In genomic region chr9:69637801-69638200, GRCh38 we compare ENCODE assay signal across 1 cellular context.
TF ChIP-seq lines count a peak whose summit lies in the region.

No MANE protein-coding gene starts in this region.

TF ChIP-seq in GM23338, 12 proteins besides CTCF, POLR2A, EP300 and RAD21 (continued from another document):
- TF ChIP-seq ZNF462 (CRISPR knock-in tag; IDR thresholded peaks at IDR 0.05) (no peak), STAT1 (IDR thresholded peaks at IDR 0.05; ENCODE audit: unreplicated experiment) (no peak), CREB1 (CRISPR knock-in tag; IDR thresholded peaks at IDR 0.05; ENCODE audit: low read depth) (no peak), ZNF114 (CRISPR knock-in tag; IDR thresholded peaks at IDR 0.05) (no peak), POLR2AphosphoS5 (IDR thresholded peaks at IDR 0.05; ENCODE audit: low read depth) (no peak), EZH2phosphoT487 (IDR thresholded peaks at IDR 0.05; ENCODE audit: unreplicated experiment) (no peak)
- TF ChIP-seq, protein P1, sequence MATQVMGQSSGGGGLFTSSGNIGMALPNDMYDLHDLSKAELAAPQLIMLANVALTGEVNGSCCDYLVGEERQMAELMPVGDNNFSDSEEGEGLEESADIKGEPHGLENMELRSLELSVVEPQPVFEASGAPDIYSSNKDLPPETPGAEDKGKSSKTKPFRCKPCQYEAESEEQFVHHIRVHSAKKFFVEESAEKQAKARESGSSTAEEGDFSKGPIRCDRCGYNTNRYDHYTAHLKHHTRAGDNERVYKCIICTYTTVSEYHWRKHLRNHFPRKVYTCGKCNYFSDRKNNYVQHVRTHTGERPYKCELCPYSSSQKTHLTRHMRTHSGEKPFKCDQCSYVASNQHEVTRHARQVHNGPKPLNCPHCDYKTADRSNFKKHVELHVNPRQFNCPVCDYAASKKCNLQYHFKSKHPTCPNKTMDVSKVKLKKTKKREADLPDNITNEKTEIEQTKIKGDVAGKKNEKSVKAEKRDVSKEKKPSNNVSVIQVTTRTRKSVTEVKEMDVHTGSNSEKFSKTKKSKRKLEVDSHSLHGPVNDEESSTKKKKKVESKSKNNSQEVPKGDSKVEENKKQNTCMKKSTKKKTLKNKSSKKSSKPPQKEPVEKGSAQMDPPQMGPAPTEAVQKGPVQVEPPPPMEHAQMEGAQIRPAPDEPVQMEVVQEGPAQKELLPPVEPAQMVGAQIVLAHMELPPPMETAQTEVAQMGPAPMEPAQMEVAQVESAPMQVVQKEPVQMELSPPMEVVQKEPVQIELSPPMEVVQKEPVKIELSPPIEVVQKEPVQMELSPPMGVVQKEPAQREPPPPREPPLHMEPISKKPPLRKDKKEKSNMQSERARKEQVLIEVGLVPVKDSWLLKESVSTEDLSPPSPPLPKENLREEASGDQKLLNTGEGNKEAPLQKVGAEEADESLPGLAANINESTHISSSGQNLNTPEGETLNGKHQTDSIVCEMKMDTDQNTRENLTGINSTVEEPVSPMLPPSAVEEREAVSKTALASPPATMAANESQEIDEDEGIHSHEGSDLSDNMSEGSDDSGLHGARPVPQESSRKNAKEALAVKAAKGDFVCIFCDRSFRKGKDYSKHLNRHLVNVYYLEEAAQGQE (IDR thresholded peaks at IDR 0.05; ENCODE audit: unreplicated experiment), result no peak
